Comparison of ENCODE assay signal across 6 cellular contexts in the genomic region with DNA sequence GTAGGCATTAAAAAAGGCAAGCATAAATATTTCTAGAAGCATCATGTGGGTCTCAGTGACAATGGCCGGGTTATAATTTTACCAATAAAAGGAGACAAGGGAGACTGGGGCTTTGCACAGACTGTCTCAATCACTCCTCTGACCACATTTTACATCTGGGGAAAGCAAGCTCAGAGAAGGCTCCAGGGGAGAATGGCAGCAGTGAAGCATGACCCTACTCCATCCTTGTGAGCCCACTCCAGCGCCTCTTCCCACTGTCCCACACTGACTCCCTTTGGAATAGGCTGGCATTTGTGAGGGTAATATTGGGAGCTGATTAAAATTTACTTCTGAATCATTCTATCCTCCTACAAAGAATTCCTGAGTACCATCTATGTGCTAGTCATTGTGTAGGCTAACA.
"Had no signal": no experiment of that assay in that cellular context is flagged by ENCODE, and none has a peak within 500 bp of the region (broad histone marks: within the 10 kb centered on the region; RNA-seq: fewer than 3 reads in every experiment).

No MANE protein-coding gene starts in this region.

- DNase-seq: activated CD4-positive, alpha-beta T cell treated with anti-CD3 and anti-CD28 coated beads for 1 hour; foreskin fibroblast; glutamatergic neuron; natural killer cell; posterior cingulate gyrus; small intestine had no signal

- H3K9me3 Mint-ChIP-seq: natural killer cell had no signal

- ATAC-seq: natural killer cell had no signal

- H3K4me3 Mint-ChIP-seq: natural killer cell had no signal

- H3K27ac Mint-ChIP-seq: natural killer cell had no signal
